ENCODE assay signal across 23 cellular contexts in genomic region chr11:36404831-36405230, GRCh38.
"Had no signal": no experiment of that assay in that cellular context is flagged by ENCODE, and none has a peak within 500 bp of the region (broad histone marks: within the 10 kb centered on the region; RNA-seq: fewer than 3 reads in every experiment).

No MANE protein-coding gene starts in this region.

- DNase-seq: activated CD4-positive, alpha-beta memory T cell treated with anti-CD3 and anti-CD28 coated beads, Interleukin-2, amount 10 ng/mL, durations not matched to agents 7 days and 5 days; activated CD4-positive, alpha-beta T cell treated with anti-CD3 and anti-CD28 coated beads, Interleukin-2, amount 10 ng/mL, durations not matched to agents 24 days and 14 days; activated CD8-positive, alpha-beta memory T cell treated with anti-CD3 and anti-CD28 coated beads, Interleukin-2, amount 10 ng/mL, durations not matched to agents 7 days and 5 days; effector CD4-positive, alpha-beta T cell; heart left ventricle; kidney glomerular epithelial cell; left lung; naive thymus-derived CD4-positive, alpha-beta T cell; ovary; spleen; stimulated activated CD4-positive, alpha-beta T cell treated with anti-CD3 and anti-CD28 coated beads, Interleukin-4, amount 100 ng/mL, for 1 hour; stimulated activated naive CD4-positive, alpha-beta T cell; testis; uterus had no signal

- H3K9me3 Mint-ChIP-seq: activated CD4-positive, alpha-beta memory T cell treated with anti-CD3 and anti-CD28 coated beads, Interleukin-2, amount 10 ng/mL, durations not matched to agents 7 days and 5 days; activated CD4-positive, alpha-beta T cell treated with anti-CD3 and anti-CD28 coated beads, Interleukin-2, amount 10 ng/mL, durations not matched to agents 24 days and 14 days; activated naive CD4-positive, alpha-beta T cell treated with anti-CD3 and anti-CD28 coated beads, Interleukin-2, amount 50 U/mL, for 72 hours; activated T-helper 17 cell treated with anti-CD3 and anti-CD28 coated beads, Interleukin-2, amount 50 U/mL, for 72 hours; T-helper 2 cell treated with Interferon-gamma antibody and Interleukin-4, amounts not matched to agents 5 μg/mL and 100 μg/mL, for 36 hours had no signal

- H3K4me3 Mint-ChIP-seq: activated CD4-positive, alpha-beta memory T cell treated with anti-CD3 and anti-CD28 coated beads, Interleukin-2, amount 10 ng/mL, durations not matched to agents 7 days and 5 days; activated CD4-positive, alpha-beta T cell treated with anti-CD3 and anti-CD28 coated beads, Interleukin-2, amount 10 ng/mL, durations not matched to agents 24 days and 14 days; activated CD8-positive, alpha-beta memory T cell treated with anti-CD3 and anti-CD28 coated beads, Interleukin-2, amount 10 ng/mL, durations not matched to agents 7 days and 5 days; activated T-helper 17 cell treated with anti-CD3 and anti-CD28 coated beads, Interleukin-2, amount 50 U/mL, for 72 hours; naive thymus-derived CD4-positive, alpha-beta T cell; T-helper 2 cell treated with Interferon-gamma antibody and Interleukin-4, amounts not matched to agents 5 μg/mL and 100 μg/mL, for 36 hours had no signal

- H3K27ac Mint-ChIP-seq: activated CD4-positive, alpha-beta memory T cell treated with anti-CD3 and anti-CD28 coated beads, Interleukin-2, amount 10 ng/mL, durations not matched to agents 7 days and 5 days; activated CD4-positive, alpha-beta T cell treated with anti-CD3 and anti-CD28 coated beads, Interleukin-2, amount 10 ng/mL, durations not matched to agents 24 days and 14 days; activated CD8-positive, alpha-beta memory T cell treated with anti-CD3 and anti-CD28 coated beads, Interleukin-2, amount 10 ng/mL, durations not matched to agents 7 days and 5 days; activated naive CD4-positive, alpha-beta T cell treated with anti-CD3 and anti-CD28 coated beads, Interleukin-2, amount 50 U/mL, for 72 hours; activated T-helper 17 cell treated with anti-CD3 and anti-CD28 coated beads, Interleukin-2, amount 50 U/mL, for 72 hours; naive thymus-derived CD4-positive, alpha-beta T cell; T-helper 2 cell treated with Interferon-gamma antibody and Interleukin-4, amounts not matched to agents 5 μg/mL and 100 μg/mL, for 36 hours had no signal

- H3K27me3 Mint-ChIP-seq: activated CD4-positive, alpha-beta memory T cell treated with anti-CD3 and anti-CD28 coated beads, Interleukin-2, amount 10 ng/mL, durations not matched to agents 7 days and 5 days; activated CD4-positive, alpha-beta T cell treated with anti-CD3 and anti-CD28 coated beads, Interleukin-2, amount 10 ng/mL, durations not matched to agents 24 days and 14 days; activated CD8-positive, alpha-beta memory T cell treated with anti-CD3 and anti-CD28 coated beads, Interleukin-2, amount 10 ng/mL, durations not matched to agents 7 days and 5 days; naive thymus-derived CD4-positive, alpha-beta T cell had no signal

- ATAC-seq: activated CD4-positive, CD25-positive, alpha-beta regulatory T cell treated with anti-CD3 and anti-CD28 coated beads, Interleukin-2, amount 50 U/mL, for 24 hours; activated CD8-positive, alpha-beta memory T cell treated with anti-CD3 and anti-CD28 coated beads, Interleukin-2, amount 10 ng/mL, durations not matched to agents 7 days and 5 days; activated naive CD4-positive, alpha-beta T cell treated with anti-CD3 and anti-CD28 coated beads, Interleukin-2, amount 50 U/mL, for 72 hours; activated T-helper 17 cell treated with anti-CD3 and anti-CD28 coated beads, Interleukin-2, amount 50 U/mL, for 72 hours; gastroesophageal sphincter; heart left ventricle; left lung; naive thymus-derived CD4-positive, alpha-beta T cell had no signal

- H3K4me3 ChIP-seq: esophagus muscularis mucosa, gastroesophageal sphincter, heart left ventricle, left lung, lung, ovary, prostate gland, right atrium auricular region, spleen, testis, uterus had no signal
